Comparison of ENCODE assay signal across 8 cellular contexts in genomic region chr6:3063340-3063732, GRCh38. TPM values are rescaled to one million over a fixed set of nuclear protein-coding genes. Genes with fewer than 3 reads are reported as not detected.
A peak's percentile ranks its signal among the peaks of the same experiment; 100 is the strongest.
DNase-seq lines count a peak whose midpoint lies in the region; ATAC-seq, FAIRE-seq and TF ChIP-seq lines count a peak whose summit lies in the region.
"Not testable (repeated sequence)": the region's sequence is repeated elsewhere in the genome, so short reads cannot be mapped to it uniquely, and the experiment has no call there.

No MANE protein-coding gene starts in this region.

- not testable (repeated sequence) for H3K36me3 Mint-ChIP-seq in activated T-cell treated with anti-CD3 and anti-CD28 coated beads, Interleukin-2, amount 50 U/mL, for 24 hours (ENCODE audit: low read depth); naive thymus-derived CD4-positive, alpha-beta T cell

- TF ChIP-seq RAD21 in A549 (conservative IDR thresholded peaks at IDR 0.05 in 1 of 2, IDR thresholded peaks at IDR 0.05 in 1 of 2) = not testable (repeated sequence)

- not testable (repeated sequence) for FAIRE-seq in A549 (lab: Jason Lieb, UNC)

- not testable (repeated sequence) for TF ChIP-seq CTCF in A549 (IDR thresholded peaks at IDR 0.05); GM12864 (IDR thresholded peaks at IDR 0.05; ENCODE audit: low read depth, low read length, missing control alignments); choroid plexus epithelial cell (conservative IDR thresholded peaks at IDR 0.05; ENCODE audit: low read depth, low read length); smooth muscle cell (IDR thresholded peaks at IDR 0.05; ENCODE audit: borderline replicate concordance, insufficient read depth, poor library complexity, severe bottlenecking)

- DNase-seq in A549 (ENCODE audit: low read depth in 1 of 2, low spot score in 1 of 2) = peak in 1 of 2 experiments; percentile 17
- DNase-seq in GM12864 (ENCODE audit: low read depth); NT2/D1 (ENCODE audit: low read depth, low spot score); activated T-cell treated with anti-CD3 and anti-CD28 coated beads, Interleukin-2, amount 50 U/mL, for 24 hours; choroid plexus epithelial cell (ENCODE audit: low read depth); naive thymus-derived CD4-positive, alpha-beta T cell; smooth muscle cell (lab: John Stamatoyannopoulos, UW; ENCODE audit: unreplicated experiment): not testable (repeated sequence)
- DNase-seq in left ventricle myocardium superior = peak; percentile 46

- intact Hi-C loops in left ventricle myocardium superior (cut with micrococcal nuclease) = not testable (repeated sequence)
- intact Hi-C loops in naive thymus-derived CD4-positive, alpha-beta T cell (cut with micrococcal nuclease) = loop anchor here (1.0 to 10.0 kb wide), 4 partner anchors 10 to 1459 kb away; partner anchors contain the start of genes BPHL (in 1 of the 2), ECI2 (in 1 of the 2) and FOXC1 (in 1 of the 2)

- not testable (repeated sequence) for H3K27me3 ChIP-seq in NT2/D1 (ENCODE audit: insufficient read depth, insufficient read length); naive thymus-derived CD4-positive, alpha-beta T cell (ENCODE audit: control insufficient read depth in 2 of 2, insufficient read depth in 2 of 2, low read length in 2 of 2); smooth muscle cell (ENCODE audit: low read depth)

- not testable (repeated sequence) for H4K20me1 ChIP-seq in smooth muscle cell (ENCODE audit: low read depth)

- POLR2A ChIA-PET in A549 (lab: Yijun Ruan, JAX) = interaction anchor here (0.6 to 1.3 kb wide), 10 partner anchors 9 to 298 kb away, joined by 3 to 13 read pairs (median 4); partner anchors contain the start of genes NQO2, PSMG4 and WRNIP1
- POLR2A ChIA-PET in naive thymus-derived CD4-positive, alpha-beta T cell (lab: Charles Lee) = interaction anchor here (0.8 to 2.2 kb wide), 17 partner anchors 10 to 957 kb away, joined by 3 to 35 read pairs (median 4); partner anchors contain the start of genes NQO2 and SERPINB1

- not testable (repeated sequence) for H3K9me3 Mint-ChIP-seq in activated T-cell treated with anti-CD3 and anti-CD28 coated beads, Interleukin-2, amount 50 U/mL, for 24 hours; naive thymus-derived CD4-positive, alpha-beta T cell

- not testable (repeated sequence) for TF ChIP-seq EP300 in A549 (IDR thresholded peaks at IDR 0.05)

- peak overlapping the region; percentile 49 for H2AFZ ChIP-seq in smooth muscle cell (ENCODE audit: low read depth)

- peak overlapping the region; percentile 82 for H3K4me3 Mint-ChIP-seq in activated T-cell treated with anti-CD3 and anti-CD28 coated beads, Interleukin-2, amount 50 U/mL, for 24 hours
- H3K4me3 Mint-ChIP-seq in naive thymus-derived CD4-positive, alpha-beta T cell = peak overlapping the region; percentile 81 to 98 (median 94)

- H3K4me3 ChIP-seq in A549 = peak overlapping the region; percentile 70
- H3K4me3 ChIP-seq in GM12864 (ENCODE audit: low read depth, low read length) = peak overlapping the region; percentile 74; the same call in 1 of the 2 replicates
- H3K4me3 ChIP-seq in NT2/D1 (ENCODE audit: insufficient read length, low read depth) = peak overlapping the region; percentile 66
- peak overlapping the region; percentile 75 for H3K4me3 ChIP-seq in choroid plexus epithelial cell (ENCODE audit: low read depth, low read length)
- peak overlapping the region; percentile 79 for H3K4me3 ChIP-seq in naive thymus-derived CD4-positive, alpha-beta T cell (ENCODE audit: low read length)
- H3K4me3 ChIP-seq in smooth muscle cell = peak overlapping the region; percentile 71

- H3K4me2 ChIP-seq in A549 (peak overlapping the region; percentile 77; the same call in 1 of the 3 replicates), smooth muscle cell (peak overlapping the region; percentile 94)

- H3K79me2 ChIP-seq in smooth muscle cell (ENCODE audit: low read depth) = not testable (repeated sequence)

- H3K36me3 ChIP-seq in NT2/D1 (ENCODE audit: insufficient read depth, insufficient read length, low read length); naive thymus-derived CD4-positive, alpha-beta T cell (ENCODE audit: control insufficient read depth in 2 of 3, insufficient read depth in 3 of 3, low read length in 3 of 3); smooth muscle cell (ENCODE audit: low read depth): not testable (repeated sequence)

- H3K27ac Mint-ChIP-seq in activated T-cell treated with anti-CD3 and anti-CD28 coated beads, Interleukin-2, amount 50 U/mL, for 24 hours = not testable (repeated sequence)
- H3K27ac Mint-ChIP-seq in naive thymus-derived CD4-positive, alpha-beta T cell = peak overlapping the region in 8 of 9 donors; percentile 20 to 93 (median 86)

- WGBS in A549 (ENCODE audit: missing lambda C conversion rate) = 7% methylated on average over 3 of the region's 19 CpGs
- WGBS in smooth muscle cell (ENCODE audit: low lambda C conversion rate) = 26% methylated on average over 12 of the region's 19 CpGs

- H3K27me3 Mint-ChIP-seq in activated T-cell treated with anti-CD3 and anti-CD28 coated beads, Interleukin-2, amount 50 U/mL, for 24 hours; naive thymus-derived CD4-positive, alpha-beta T cell: not testable (repeated sequence)

- not testable (repeated sequence) for ATAC-seq in A549; left ventricle myocardium superior; naive thymus-derived CD4-positive, alpha-beta T cell

- TF ChIP-seq POLR2A in A549 (IDR thresholded peaks at IDR 0.05; ENCODE audit: low read length) = not testable (repeated sequence)

- not testable (repeated sequence) for H3F3A ChIP-seq in smooth muscle cell (ENCODE audit: low read depth)

- H3K4me1 ChIP-seq in A549; NT2/D1 (ENCODE audit: insufficient read depth, insufficient read length); naive thymus-derived CD4-positive, alpha-beta T cell (ENCODE audit: control insufficient read depth in 2 of 2, insufficient read depth in 2 of 2, low read length in 2 of 2); smooth muscle cell (ENCODE audit: low read depth): not testable (repeated sequence)

- H3K9ac ChIP-seq in NT2/D1 (ENCODE audit: insufficient read length, low read depth) = not testable (repeated sequence)
- H3K9ac ChIP-seq in smooth muscle cell (ENCODE audit: low read depth) = peak overlapping the region; percentile 26

- peak overlapping the region; percentile 82 to 89 for H3K27ac ChIP-seq in A549
- peak overlapping the region; percentile 84 for H3K27ac ChIP-seq in naive thymus-derived CD4-positive, alpha-beta T cell (ENCODE audit: low read depth, low read length)
- peak overlapping the region; percentile 52 for H3K27ac ChIP-seq in smooth muscle cell (ENCODE audit: low read depth)

- H3K4me1 Mint-ChIP-seq in activated T-cell treated with anti-CD3 and anti-CD28 coated beads, Interleukin-2, amount 50 U/mL, for 24 hours (ENCODE audit: low read depth) = peaks cover 39% of the 10 kb centered on the region
- peaks cover 28 to 56% (median 49%) of the 10 kb centered on the region in 7 donors for H3K4me1 Mint-ChIP-seq in naive thymus-derived CD4-positive, alpha-beta T cell

- not testable (repeated sequence) for H3K9me3 ChIP-seq in A549; NT2/D1 (ENCODE audit: insufficient read depth, low read length); naive thymus-derived CD4-positive, alpha-beta T cell (ENCODE audit: control insufficient read depth in 2 of 3, low read length in 3 of 3); smooth muscle cell (replicated peaks; ENCODE audit: low read depth)

- CTCF ChIA-PET in A549 (lab: Yijun Ruan, JAX) = interaction anchor here (0.6 to 1.1 kb wide), 2 partner anchors 73 to 111 kb away, joined by 3 to 4 read pairs; no protein-coding TSS in a partner anchor
- CTCF ChIA-PET in naive thymus-derived CD4-positive, alpha-beta T cell (lab: Charles Lee) = interaction anchor here (0.8 to 1.0 kb wide), 2 partner anchors 34 to 74 kb away, joined by 3 to 5 read pairs; no protein-coding TSS in a partner anchor

RNA-seq across cellular contexts. Expression of gene RIPK1, which starts 5.0 kb away (rescaled TPM):
- polyA plus RNA-seq in A549 (2011; rRNA removed) (13.5 and 14.3 TPM in 2 replicates), A549 (2017; fragmentation: RNase III; extraction: RNeasy Plus Mini Kit Qiagen cat#74134 plus additional on column Dnase treatment) (10.4 to 12.2 TPM (median 10.6 TPM) in 3 replicates), smooth muscle cell (8.7 and 15.9 TPM in 2 replicates)
- 5.3 and 5.9 TPM in 2 replicates for polyA plus RNA-seq in A549 (2012; cell fraction: cytosol; rRNA removed)
- polyA plus RNA-seq in A549 (2012; cell fraction: nucleus; rRNA removed) = 5.5 and 8.5 TPM in 2 replicates
- 11.1 and 12.0 TPM in 2 replicates for polyA minus RNA-seq in A549 (2011; rRNA and poly(A)+ RNA removed)
- total RNA-seq in left ventricle myocardium superior (6.5 TPM), smooth muscle cell (11.8 and 12.2 TPM in 2 replicates)
- total RNA-seq in naive thymus-derived CD4-positive, alpha-beta T cell = 10 to 100 TPM; 20.3 to 34.8 (median 32.4) TPM
- 10 to 100 TPM; 17.1 to 25.4 TPM for polyA plus RNA-seq in naive thymus-derived CD4-positive, alpha-beta T cell

RNA-seq across cellular contexts. Expression of gene BPHL, which starts 55.2 kb away (rescaled TPM):
- polyA plus RNA-seq in A549 (2011; rRNA removed) (25.4 and 25.5 TPM in 2 replicates), A549 (2017; fragmentation: RNase III; extraction: RNeasy Plus Mini Kit Qiagen cat#74134 plus additional on column Dnase treatment) (14.9 to 18.7 TPM (median 16.5 TPM) in 3 replicates), smooth muscle cell (43.6 and 57.8 TPM in 2 replicates)
- polyA plus RNA-seq in A549 (2012; cell fraction: cytosol; rRNA removed) = 10.6 and 12.0 TPM in 2 replicates
- polyA plus RNA-seq in A549 (2012; cell fraction: nucleus; rRNA removed) = 7.2 and 10.3 TPM in 2 replicates
- 11.4 and 12.4 TPM in 2 replicates for polyA minus RNA-seq in A549 (2011; rRNA and poly(A)+ RNA removed)
- total RNA-seq in left ventricle myocardium superior (17.3 TPM), smooth muscle cell (21.3 and 33.3 TPM in 2 replicates)
- 10 to 100 TPM in 2 of 5 experiments, 1 to 10 TPM in 3; 7.9 to 18.0 (median 10.0) TPM for total RNA-seq in naive thymus-derived CD4-positive, alpha-beta T cell
- 1 to 10 TPM; 9.3 to 9.6 TPM for polyA plus RNA-seq in naive thymus-derived CD4-positive, alpha-beta T cell
